18 cellular contexts compared by ENCODE assay signal in genomic region chr17:56260421-56260820, GRCh38.
"Had no signal": no experiment of that assay in that cellular context is flagged by ENCODE, and none has a peak within 500 bp of the region (broad histone marks: within the 10 kb centered on the region; RNA-seq: fewer than 3 reads in every experiment).

No MANE protein-coding gene starts in this region.

- H2AFZ ChIP-seq: parathyroid adenoma had no signal

- H3K9me3 Mint-ChIP-seq: activated CD4-positive, alpha-beta T cell treated with anti-CD3 and anti-CD28 coated beads, Interleukin-2, amount 10 ng/mL, durations not matched to agents 7 days and 5 days; activated naive CD4-positive, alpha-beta T cell treated with anti-CD3 and anti-CD28 coated beads for 36 hours; activated T-cell treated with anti-CD3 and anti-CD28 coated beads, Interleukin-2, amount 50 U/mL, for 24 hours; activated T-helper 2 cell treated with anti-CD3 and anti-CD28 coated beads, Interferon-gamma antibody, Interleukin-2, Interleukin-4, amounts not matched to agents 10 μg/mL and 5 μg/mL and 100 μg/mL, durations not matched to agents 14 hours and 24 hours and 36 hours; naive thymus-derived CD8-positive, alpha-beta T cell; stimulated activated effector memory CD8-positive, alpha-beta T cell treated with anti-CD3 and anti-CD28 coated beads, Interleukin-12 subunit alpha, Interleukin-12 subunit beta, amount 100 ng/mL, for 72 hours had no signal

- H3K4me1 ChIP-seq: colonic mucosa, parathyroid adenoma, sigmoid colon, upper lobe of right lung had no signal

- H3K27ac ChIP-seq: brain microvascular endothelial cell, colonic mucosa, neutrophil, parathyroid adenoma, sigmoid colon, thoracic aorta, upper lobe of right lung had no signal

- ATAC-seq: activated CD8-positive, alpha-beta T cell treated with anti-CD3 and anti-CD28 coated beads, Interleukin-2, amount 10 ng/mL, durations not matched to agents 7 days and 5 days; naive thymus-derived CD8-positive, alpha-beta T cell; stimulated activated effector memory CD8-positive, alpha-beta T cell treated with anti-CD3 and anti-CD28 coated beads, Interleukin-12 subunit alpha, Interleukin-12 subunit beta, amount 100 ng/mL, for 72 hours; upper lobe of right lung had no signal

- H3K79me2 ChIP-seq: parathyroid adenoma had no signal

- H3K4me3 ChIP-seq: colonic mucosa, sigmoid colon, thoracic aorta, upper lobe of right lung had no signal

- H3K4me3 Mint-ChIP-seq: activated CD4-positive, alpha-beta T cell treated with anti-CD3 and anti-CD28 coated beads, Interleukin-2, amount 10 ng/mL, durations not matched to agents 7 days and 5 days; activated CD8-positive, alpha-beta T cell treated with anti-CD3 and anti-CD28 coated beads, Interleukin-2, amount 10 ng/mL, durations not matched to agents 7 days and 5 days; activated naive CD4-positive, alpha-beta T cell treated with anti-CD3 and anti-CD28 coated beads for 36 hours; activated T-cell treated with anti-CD3 and anti-CD28 coated beads, Interleukin-2, amount 50 U/mL, for 24 hours; naive thymus-derived CD8-positive, alpha-beta T cell; stimulated activated effector memory CD8-positive, alpha-beta T cell treated with anti-CD3 and anti-CD28 coated beads, Interleukin-12 subunit alpha, Interleukin-12 subunit beta, amount 100 ng/mL, for 72 hours had no signal

- H3K36me3 ChIP-seq: brain microvascular endothelial cell, colonic mucosa, neutrophil, sigmoid colon, thoracic aorta, upper lobe of right lung had no signal

- H3K36me3 Mint-ChIP-seq: naive thymus-derived CD8-positive, alpha-beta T cell; stimulated activated effector memory CD8-positive, alpha-beta T cell treated with anti-CD3 and anti-CD28 coated beads, Interleukin-12 subunit alpha, Interleukin-12 subunit beta, amount 100 ng/mL, for 72 hours had no signal

- H3K27me3 ChIP-seq: brain microvascular endothelial cell, colonic mucosa, neutrophil, sigmoid colon, upper lobe of right lung had no signal

- DNase-seq: activated CD4-positive, alpha-beta T cell treated with anti-CD3 and anti-CD28 coated beads, Interleukin-2, amount 10 ng/mL, durations not matched to agents 7 days and 5 days; activated CD8-positive, alpha-beta T cell treated with anti-CD3 and anti-CD28 coated beads, Interleukin-2, amount 10 ng/mL, durations not matched to agents 7 days and 5 days; activated naive CD4-positive, alpha-beta T cell treated with anti-CD3 and anti-CD28 coated beads for 36 hours; activated T-cell treated with anti-CD3 and anti-CD28 coated beads, Interleukin-2, amount 50 U/mL, for 24 hours; anterior cingulate cortex; brain microvascular endothelial cell; central memory CD4-positive, alpha-beta T cell; colonic mucosa; mesenchymal stem cell; naive thymus-derived CD8-positive, alpha-beta T cell; sigmoid colon; stimulated activated CD4-positive, alpha-beta T cell treated with anti-CD3 and anti-CD28 coated beads, Interleukin-4, amount 100 ng/mL, for 24 hours; upper lobe of right lung had no signal

- H3K9me3 ChIP-seq: colonic mucosa, neutrophil, sigmoid colon, thoracic aorta, upper lobe of right lung had no signal

- H3K27ac Mint-ChIP-seq: activated CD4-positive, alpha-beta T cell treated with anti-CD3 and anti-CD28 coated beads, Interleukin-2, amount 10 ng/mL, durations not matched to agents 7 days and 5 days; activated CD8-positive, alpha-beta T cell treated with anti-CD3 and anti-CD28 coated beads, Interleukin-2, amount 10 ng/mL, durations not matched to agents 7 days and 5 days; activated naive CD4-positive, alpha-beta T cell treated with anti-CD3 and anti-CD28 coated beads for 36 hours; activated T-cell treated with anti-CD3 and anti-CD28 coated beads, Interleukin-2, amount 50 U/mL, for 24 hours; activated T-helper 2 cell treated with anti-CD3 and anti-CD28 coated beads, Interferon-gamma antibody, Interleukin-2, Interleukin-4, amounts not matched to agents 10 μg/mL and 5 μg/mL and 100 μg/mL, durations not matched to agents 14 hours and 24 hours and 36 hours; naive thymus-derived CD8-positive, alpha-beta T cell; stimulated activated effector memory CD8-positive, alpha-beta T cell treated with anti-CD3 and anti-CD28 coated beads, Interleukin-12 subunit alpha, Interleukin-12 subunit beta, amount 100 ng/mL, for 72 hours had no signal

- H3K4me1 Mint-ChIP-seq: activated CD4-positive, alpha-beta T cell treated with anti-CD3 and anti-CD28 coated beads, Interleukin-2, amount 10 ng/mL, durations not matched to agents 7 days and 5 days; naive thymus-derived CD8-positive, alpha-beta T cell; stimulated activated effector memory CD8-positive, alpha-beta T cell treated with anti-CD3 and anti-CD28 coated beads, Interleukin-12 subunit alpha, Interleukin-12 subunit beta, amount 100 ng/mL, for 72 hours had no signal
